22 cellular contexts compared by ENCODE assay signal in genomic region chr4:168150651-168151050, GRCh38. TPM values are rescaled to one million over a fixed set of nuclear protein-coding genes. Genes with fewer than 3 reads are reported as not detected.
DNase-seq lines count a peak whose midpoint lies in the region; ATAC-seq and TF ChIP-seq lines count a peak whose summit lies in the region.
"Had no signal": no experiment of that assay in that cellular context is flagged by ENCODE, and none has a peak within 500 bp of the region (broad histone marks: within the 10 kb centered on the region; RNA-seq: fewer than 3 reads in every experiment).

No MANE protein-coding gene starts in this region.

- H3K36me3 Mint-ChIP-seq in Caco-2 (ENCODE audit: insufficient read depth, unreplicated experiment): no peaks in the 10 kb centered on the region

- in situ Hi-C loops in astrocyte of the spinal cord (cut with HindIII; ENCODE audit: low sequenced_read_pairs): no loop called here

- no peaks in the 10 kb centered on the region for H3K9me3 Mint-ChIP-seq in Caco-2 (ENCODE audit: unreplicated experiment)
- H3K9me3 Mint-ChIP-seq: CD4-positive, alpha-beta T cell had no signal

- peak; percentile 14 for DNase-seq in ELF-1 (ENCODE audit: low read depth, low spot score)
- DNase-seq in NCI-H226: peak; percentile 35
- peak; percentile 32 for DNase-seq in astrocyte of the spinal cord (ENCODE audit: low read depth, low spot score)
- DNase-seq in myocyte (ENCODE audit: low read depth): peak; percentile 66
- no peak for DNase-seq in activated CD4-positive, alpha-beta T cell treated with anti-CD3 and anti-CD28 coated beads for 48 hours
- no peak for DNase-seq in T-helper 2 cell
- DNase-seq in stimulated activated naive CD8-positive, alpha-beta T cell treated with anti-CD3 and anti-CD28 coated beads, Interleukin-15, Interleukin-2, amounts not matched to agents 100 U/mL and 50 U/mL, for 24 hours: no peak
- DNase-seq in Caco-2: no peak
- DNase-seq: BE2C; Calu3; CD4-positive, alpha-beta T cell; GM23248; KG1; NCI-H1048; NCI-H1436 treated with DMSO at 0.1 percent for 48 hours; NCI-H2029 treated with DMSO at 0.1 percent for 48 hours; NCI-H524 had no signal

- H3K36me3 ChIP-seq in Caco-2 (ENCODE audit: control insufficient read depth, insufficient read depth, low read length): no peaks in the 10 kb centered on the region
- H3K36me3 ChIP-seq: BE2C had no signal

- no peaks in the 10 kb centered on the region for H3K27me3 ChIP-seq in Caco-2 (replicated peaks; ENCODE audit: control insufficient read depth, insufficient read depth, low read length)
- H3K27me3 ChIP-seq: BE2C had no signal

- no peak overlapping the region for H3K4me3 Mint-ChIP-seq in Caco-2 (ENCODE audit: unreplicated experiment)
- H3K4me3 Mint-ChIP-seq: CD4-positive, alpha-beta T cell had no signal

- H3K4me1 Mint-ChIP-seq in Caco-2 (ENCODE audit: low read depth, unreplicated experiment): no peaks in the 10 kb centered on the region

- TF ChIP-seq CTCF in astrocyte of the spinal cord (IDR thresholded peaks at IDR 0.05; ENCODE audit: low read depth, low read length) (no peak), Caco-2 (IDR thresholded peaks at IDR 0.05; ENCODE audit: insufficient read depth in 1 of 2, low read depth in 1 of 2, low read length in 1 of 2, severe bottlenecking in 1 of 2, unreplicated experiment in 1 of 2) (no peak)

- POLR2A ChIA-PET in Caco-2 (lab: Charles Lee): no interaction called here

- no peak overlapping the region for H3K27ac Mint-ChIP-seq in Caco-2 (ENCODE audit: unreplicated experiment)
- H3K27ac Mint-ChIP-seq: CD4-positive, alpha-beta T cell had no signal

- no TSS peak for BruUV-seq in Caco-2 (replicated peaks; lab: Mats Ljungman, UMichigan)

- no peak overlapping the region for H3K4me3 ChIP-seq in astrocyte of the spinal cord (ENCODE audit: low read depth, low read length)
- H3K4me3 ChIP-seq in Caco-2 (ENCODE audit: low read depth, low read length): no peak overlapping the region
- H3K4me3 ChIP-seq: GM23248 had no signal

- intact Hi-C loops in Caco-2 (cut with micrococcal nuclease; ENCODE audit: unreplicated experiment): no loop called here

- ATAC-seq in stimulated activated naive CD8-positive, alpha-beta T cell treated with anti-CD3 and anti-CD28 coated beads, Interleukin-15, Interleukin-2, amounts not matched to agents 100 U/mL and 50 U/mL, for 24 hours: no peak
- ATAC-seq: HepG2, Panc1, Right ventricle myocardium inferior had no signal

- no peaks in the 10 kb centered on the region for H3K4me1 ChIP-seq in Caco-2
- H3K4me1 ChIP-seq: BE2C had no signal

- H3K9me3 ChIP-seq in Caco-2: no peaks in the 10 kb centered on the region
- H3K9me3 ChIP-seq: BE2C had no signal

- peaks cover 3% of the 10 kb centered on the region for H3K27me3 Mint-ChIP-seq in Caco-2 (ENCODE audit: insufficient read depth, unreplicated experiment)
- H3K27me3 Mint-ChIP-seq: CD4-positive, alpha-beta T cell had no signal

- CTCF ChIA-PET in Caco-2 (lab: Charles Lee): no interaction called here

RNA-seq across cellular contexts. Expression of gene ANXA10, which starts 58.3 kb away (rescaled TPM):
- total RNA-seq in myocyte: 0.16 TPM in 1 of 2 replicates, not detected in the other
- 0.11 TPM for polyA plus RNA-seq in myocyte (2012)
- not detected in 2 replicates for total RNA-seq in Caco-2 (2022)
- total RNA-seq: CD4-positive, alpha-beta T cell; G401; HepG2; MCF 10A; Right ventricle myocardium inferior had no signal

Comparison
In these comparisons a context has a peak if more than half of its experiments do, and no peak if none do; other contexts are left out.
1. DNase-seq: peak in ELF-1 (single experiment), NCI-H226 (single experiment), astrocyte of the spinal cord (single experiment) and myocyte (single experiment); none in activated CD4-positive, alpha-beta T cell treated with anti-CD3 and anti-CD28 coated beads for 48 hours (single experiment), T-helper 2 cell (0 of 5), stimulated activated naive CD8-positive, alpha-beta T cell treated with anti-CD3 and anti-CD28 coated beads, Interleukin-15, Interleukin-2, amounts not matched to agents 100 U/mL and 50 U/mL, for 24 hours (single experiment) and Caco-2 (0 of 2).